Comparison of ENCODE assay signal across 9 cellular contexts in the genomic region with DNA sequence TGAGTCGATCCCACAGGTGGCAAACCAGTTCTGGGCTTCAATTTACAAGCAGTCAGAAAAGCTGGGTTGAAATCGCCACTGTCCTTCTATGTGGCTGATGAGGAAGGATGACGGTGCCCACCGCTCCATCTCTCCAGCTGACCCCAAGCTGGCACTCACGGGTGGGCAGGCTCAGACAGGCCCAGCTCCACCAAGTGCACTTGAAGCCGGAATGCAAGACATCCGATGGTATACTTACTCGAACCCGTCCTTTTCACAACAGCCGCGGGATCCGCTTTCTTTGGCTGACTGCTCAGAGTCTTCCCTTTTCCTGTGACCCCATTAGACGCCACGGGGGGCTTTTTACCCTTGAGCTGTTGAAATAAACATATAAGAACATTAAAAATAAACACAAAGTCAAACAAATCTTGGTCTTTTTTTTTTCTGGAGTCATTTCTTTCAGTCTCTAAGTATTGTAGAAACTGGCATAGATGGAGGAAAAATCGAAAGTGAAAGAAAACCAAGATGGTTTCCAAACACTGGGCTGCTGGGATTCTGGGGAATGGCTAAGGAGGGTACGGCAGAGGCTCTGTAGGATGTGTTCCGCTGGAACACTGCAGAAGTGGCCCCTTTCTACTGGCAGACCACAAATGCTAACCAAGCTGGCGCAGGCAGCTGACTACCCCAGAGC.
DNase-seq lines count a peak whose midpoint lies in the region; ATAC-seq, FAIRE-seq and TF ChIP-seq lines count a peak whose summit lies in the region.
"Had no signal": no experiment of that assay in that cellular context is flagged by ENCODE, and none has a peak within 500 bp of the region (broad histone marks: within the 10 kb centered on the region; RNA-seq: fewer than 3 reads in every experiment).

No MANE protein-coding gene starts in this region.

- H3K4me3 ChIP-seq in K562 (no peak overlapping the region), testis (no peak overlapping the region)

- no TSS peak for BruUV-seq in K562 (replicated peaks; lab: Mats Ljungman, UMichigan)

- H3K36me3 ChIP-seq in K562 (ENCODE audit: control insufficient read depth, insufficient read depth, low read length) (peaks cover 2% of the 10 kb centered on the region; the same call in 1 of the 3 replicates), testis (ENCODE audit: low read depth, missing control alignments) (no peaks in the 10 kb centered on the region)

- no peak for TF ChIP-seq EP300 in K562 (IDR thresholded peaks at IDR 0.05; ENCODE audit: low read length)

- H2AFZ ChIP-seq in K562 (ENCODE audit: low read depth, low read length): no peak overlapping the region

- in situ Hi-C loops in K562 (cut with MboI): no loop called here

- intact Hi-C loops in K562 (cut with micrococcal nuclease): no loop called here
- intact Hi-C loops in testis (cut with DNase I; ENCODE audit: low total_unique reads): no loop called here

- H3K4me2 ChIP-seq in K562 (ENCODE audit: insufficient read depth, low read length): 0 out of 2 replicates have a peak overlapping the region, but pooled peaks have one; percentile 12

- CTCF ChIA-PET in K562 (lab: Yijun Ruan, JAX; ENCODE audit: low intra/inter-chr PET ratio): no interaction called here

- H3K9me1 ChIP-seq in K562 (ENCODE audit: control insufficient read depth, insufficient read depth, low read length): no peaks in the 10 kb centered on the region

- H3K4me1 ChIP-seq in K562 (replicated peaks in 1 of 2; ENCODE audit: control insufficient read depth in 2 of 2, insufficient read depth in 2 of 2, low read length in 2 of 2) (no peaks in the 10 kb centered on the region; a peak in 2 of 5 replicates), testis (peaks cover 18% of the 10 kb centered on the region)

- no peak for FAIRE-seq in K562 (lab: Jason Lieb, UNC)

- TF ChIP-seq POLR2A in K562 (conservative IDR thresholded peaks at IDR 0.05) (no peak), testis (IDR thresholded peaks at IDR 0.05) (no peak)

- TF ChIP-seq RAD21 in K562 (CRISPR knock-in tag; conservative IDR thresholded peaks at IDR 0.05 in 1 of 2, IDR thresholded peaks at IDR 0.05 in 1 of 2): no peak

- DNase-seq in activated effector memory CD4-positive, alpha-beta T cell treated with anti-CD3 and anti-CD28 coated beads, Interleukin-2, amount 50 U/mL, for 16 hours: peak; percentile 50
- no peak for DNase-seq in activated effector memory CD4-positive, alpha-beta T cell treated with Interleukin-2 at 50 U/mL for 16 hours
- no peak for DNase-seq in K562 (ENCODE audit: extremely low read depth in 1 of 4, low spot score in 3 of 4)
- no peak for DNase-seq in testis
- no peak for DNase-seq in superior temporal gyrus (ENCODE audit: extremely low spot score)
- DNase-seq: NCI-H187 treated with DMSO at 0.1 percent for 48 hours had no signal

- TF ChIP-seq CTCF in K562 (IDR thresholded peaks at IDR 0.05 in 2 of 3, conservative IDR thresholded peaks at IDR 0.05 in 1 of 3; ENCODE audit: insufficient read depth in 2 of 3, low read depth in 1 of 3, low read length in 3 of 3) (no peak), testis (IDR thresholded peaks at IDR 0.05) (no peak)

- no peaks in the 10 kb centered on the region for H4K20me1 ChIP-seq in K562 (replicated peaks; ENCODE audit: control insufficient read depth, insufficient read depth, low read length)

- POLR2A ChIA-PET in K562 (lab: Yijun Ruan, JAX): interaction anchor here (0.7 kb wide), 1 partner anchor 95 kb away, joined by 3 read pairs; no protein-coding TSS in a partner anchor

- ATAC-seq in K562 (no peak), HG02571 (IDR thresholded peaks at IDR 0.05; ENCODE audit: unreplicated experiment) (no peak), HG03039 (IDR thresholded peaks at IDR 0.05; ENCODE audit: unreplicated experiment) (no peak)

- H3K9me3 ChIP-seq in K562 (replicated peaks; ENCODE audit: control insufficient read depth, insufficient read depth, low read depth, low read length) (no peaks in the 10 kb centered on the region; the same call in 1 of the 2 replicates), testis (no peaks in the 10 kb centered on the region)

- no peaks in the 10 kb centered on the region for H3K79me2 ChIP-seq in K562 (ENCODE audit: control insufficient read depth, insufficient read depth, low read length)

- 14% methylated on average over 15 of the region's 18 CpGs for WGBS in K562 (ENCODE audit: insufficient coverage, low coverage, missing lambda C conversion rate)
- WGBS in testis, 2 donors: 79% methylated on average over 18 of the region's 18 CpGs

- no peak overlapping the region for H3K9ac ChIP-seq in K562 (ENCODE audit: insufficient read depth in 1 of 2, low read depth in 2 of 2, low read length in 2 of 2)

- peaks cover 0 to 6% of the 10 kb centered on the region in 2 experiments; a peak in 2 of 5 replicates for H3K27me3 ChIP-seq in K562 (ENCODE audit: control insufficient read depth in 2 of 2, insufficient read depth in 2 of 2, low read length in 2 of 2)
- no peaks in the 10 kb centered on the region for H3K27me3 ChIP-seq in layer of hippocampus (ENCODE audit: control insufficient read depth, insufficient read depth, low read length)
- no peaks in the 10 kb centered on the region for H3K27me3 ChIP-seq in testis

- H3K27ac ChIP-seq in K562 (ENCODE audit: extremely low read depth, low read depth, low read length): no peak overlapping the region
- H3K27ac ChIP-seq in layer of hippocampus (ENCODE audit: low read depth, low read length): peak overlapping the region; percentile 49
- H3K27ac ChIP-seq in testis: peak overlapping the region; percentile 21 to 54

TF ChIP-seq in K562, 482 proteins besides CTCF, POLR2A, EP300 and RAD21:
- no peak for TF ChIP-seq MTF1 (CRISPR knock-in tag; IDR thresholded peaks at IDR 0.05; ENCODE audit: borderline replicate concordance)
- TF ChIP-seq, protein P1, sequence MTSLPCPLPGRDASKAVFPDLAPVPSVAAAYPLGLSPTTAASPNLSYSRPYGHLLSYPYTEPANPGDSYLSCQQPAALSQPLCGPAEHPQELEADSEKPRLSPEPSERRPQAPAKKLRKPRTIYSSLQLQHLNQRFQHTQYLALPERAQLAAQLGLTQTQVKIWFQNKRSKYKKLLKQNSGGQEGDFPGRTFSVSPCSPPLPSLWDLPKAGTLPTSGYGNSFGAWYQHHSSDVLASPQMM (CRISPR knock-in tag; IDR thresholded peaks at IDR 0.05): no peak
- TF ChIP-seq, protein P2, sequence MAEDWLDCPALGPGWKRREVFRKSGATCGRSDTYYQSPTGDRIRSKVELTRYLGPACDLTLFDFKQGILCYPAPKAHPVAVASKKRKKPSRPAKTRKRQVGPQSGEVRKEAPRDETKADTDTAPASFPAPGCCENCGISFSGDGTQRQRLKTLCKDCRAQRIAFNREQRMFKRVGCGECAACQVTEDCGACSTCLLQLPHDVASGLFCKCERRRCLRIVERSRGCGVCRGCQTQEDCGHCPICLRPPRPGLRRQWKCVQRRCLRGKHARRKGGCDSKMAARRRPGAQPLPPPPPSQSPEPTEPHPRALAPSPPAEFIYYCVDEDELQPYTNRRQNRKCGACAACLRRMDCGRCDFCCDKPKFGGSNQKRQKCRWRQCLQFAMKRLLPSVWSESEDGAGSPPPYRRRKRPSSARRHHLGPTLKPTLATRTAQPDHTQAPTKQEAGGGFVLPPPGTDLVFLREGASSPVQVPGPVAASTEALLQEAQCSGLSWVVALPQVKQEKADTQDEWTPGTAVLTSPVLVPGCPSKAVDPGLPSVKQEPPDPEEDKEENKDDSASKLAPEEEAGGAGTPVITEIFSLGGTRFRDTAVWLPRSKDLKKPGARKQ (CRISPR knock-in tag; IDR thresholded peaks at IDR 0.05): no peak
- TF ChIP-seq POLR2H (tag; IDR thresholded peaks at IDR 0.05; ENCODE audit: low read depth): no peak
- TF ChIP-seq HEY1 (CRISPR knock-in tag; IDR thresholded peaks at IDR 0.05; ENCODE audit: borderline replicate concordance): no peak
- TF ChIP-seq CBFB (CRISPR knock-in tag; IDR thresholded peaks at IDR 0.05): no peak
- TF ChIP-seq RCOR1 (IDR thresholded peaks at IDR 0.05; ENCODE audit: borderline replicate concordance in 1 of 2, low read depth in 2 of 2, low read length in 2 of 2): no peak
- no peak for TF ChIP-seq ZNF764 (CRISPR knock-in tag; IDR thresholded peaks at IDR 0.05; ENCODE audit: low read depth)
- TF ChIP-seq, protein P3, sequence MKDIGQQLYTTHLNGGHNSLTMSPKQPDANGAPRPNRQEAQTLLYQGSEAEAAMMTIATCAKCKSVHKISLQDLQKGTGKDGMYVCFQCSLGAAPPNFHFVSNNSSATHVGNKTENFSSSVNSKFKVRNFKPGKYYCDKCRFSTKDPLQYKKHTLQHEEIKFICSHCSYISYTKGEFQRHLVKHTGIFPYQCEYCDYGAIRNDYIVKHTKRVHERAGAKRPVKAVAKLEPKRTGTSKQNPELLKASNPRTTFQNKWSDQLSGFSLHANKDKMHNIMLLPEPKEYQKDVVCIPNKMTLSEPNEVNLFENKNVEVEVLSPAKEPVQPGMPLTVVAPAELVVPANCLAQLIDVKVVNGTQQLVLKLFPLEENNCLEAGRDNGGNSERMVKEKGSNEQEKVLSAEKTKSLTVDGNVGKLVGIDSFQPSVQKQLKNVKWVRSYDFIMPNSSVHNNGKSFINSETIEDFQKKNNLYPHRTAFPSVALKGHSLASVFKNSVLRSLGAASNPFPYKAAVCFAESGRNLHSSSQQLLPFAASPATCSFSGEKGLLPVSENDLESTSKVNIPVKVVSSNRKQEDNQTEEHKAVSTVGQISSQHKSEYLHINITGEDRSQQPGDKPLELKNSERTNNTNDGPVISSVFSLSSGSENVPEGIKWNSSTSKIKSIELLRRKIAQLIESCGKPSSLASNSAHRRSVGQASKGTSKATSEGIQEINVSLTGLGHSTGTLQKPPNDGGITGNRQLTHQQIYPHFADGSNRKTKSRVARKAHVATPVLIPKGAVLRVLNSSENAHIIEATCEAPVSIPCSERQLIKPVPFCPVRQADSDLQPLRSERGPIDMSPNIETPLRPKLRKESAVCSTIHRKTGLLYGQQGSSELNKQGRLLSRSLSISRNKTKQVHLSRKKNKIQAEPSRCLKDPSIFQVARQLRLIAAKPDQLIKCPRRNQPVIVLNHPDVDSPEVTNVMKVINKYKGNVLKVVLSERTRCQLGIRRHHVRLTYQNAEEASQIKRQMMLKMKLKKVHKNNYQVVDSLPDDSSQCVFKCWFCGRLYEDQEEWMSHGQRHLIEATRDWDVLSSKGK (CRISPR knock-in tag; IDR thresholded peaks at IDR 0.05): no peak
- TF ChIP-seq ZNF347 (CRISPR knock-in tag; IDR thresholded peaks at IDR 0.05; ENCODE audit: low read depth): no peak
- no peak for TF ChIP-seq ZFX (CRISPR knock-in tag; IDR thresholded peaks at IDR 0.05)
- TF ChIP-seq CBX1 (IDR thresholded peaks at IDR 0.05; ENCODE audit: low read depth): no peak
- no peak for TF ChIP-seq SMARCA5 (IDR thresholded peaks at IDR 0.05)
